ENCODE assay signal across 38 cellular contexts in the genomic region with DNA sequence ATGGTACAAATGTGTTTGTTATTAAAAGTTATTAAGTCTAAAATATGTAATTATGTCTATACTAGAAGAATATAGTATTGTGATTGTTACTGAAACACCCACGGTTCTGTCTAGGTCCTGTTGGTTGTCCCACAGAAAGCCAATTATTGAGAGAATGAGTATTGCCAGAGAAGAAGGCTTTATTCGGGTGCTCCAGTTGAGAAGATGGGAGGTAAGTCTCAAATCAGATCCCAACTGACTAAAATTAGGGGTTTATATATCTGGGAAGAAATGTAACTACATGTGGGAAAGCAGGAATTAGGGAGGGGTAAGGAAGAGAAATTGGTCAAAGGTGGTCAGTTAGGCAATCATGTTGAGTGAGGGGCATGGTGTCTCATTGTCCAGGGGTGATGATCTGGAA.
"Had no signal": no experiment of that assay in that cellular context is flagged by ENCODE, and none has a peak within 500 bp of the region (broad histone marks: within the 10 kb centered on the region; RNA-seq: fewer than 3 reads in every experiment).

No MANE protein-coding gene starts in this region.

- H3K4me1 Mint-ChIP-seq: activated CD4-positive, alpha-beta T cell treated with anti-CD3 and anti-CD28 coated beads for 36 hours; activated CD4-positive, alpha-beta T cell treated with anti-CD3 and anti-CD28 coated beads, Interleukin-2, amount 10 ng/mL, durations not matched to agents 24 days and 14 days; activated naive CD8-positive, alpha-beta T cell treated with anti-CD3 and anti-CD28 coated beads for 36 hours; activated T-helper 17 cell treated with anti-CD3 and anti-CD28 coated beads, Interleukin-2, amount 50 U/mL, for 72 hours; WTC11 had no signal

- H3K4me1 ChIP-seq: adrenal gland, body of pancreas, breast epithelium had no signal

- H3K36me3 Mint-ChIP-seq: activated CD4-positive, alpha-beta memory T cell treated with anti-CD3 and anti-CD28 coated beads for 36 hours; activated naive CD8-positive, alpha-beta T cell treated with anti-CD3 and anti-CD28 coated beads for 36 hours had no signal

- H3K4me3 Mint-ChIP-seq: activated CD4-positive, alpha-beta memory T cell treated with anti-CD3 and anti-CD28 coated beads for 36 hours; activated CD4-positive, alpha-beta T cell treated with anti-CD3 and anti-CD28 coated beads for 36 hours; activated CD4-positive, alpha-beta T cell treated with anti-CD3 and anti-CD28 coated beads, Interleukin-2, amount 10 ng/mL, durations not matched to agents 24 days and 14 days; activated CD8-positive, alpha-beta T cell treated with anti-CD3 and anti-CD28 coated beads for 36 hours; activated naive CD4-positive, alpha-beta T cell treated with anti-CD3 and anti-CD28 coated beads for 36 hours; activated naive CD8-positive, alpha-beta T cell treated with anti-CD3 and anti-CD28 coated beads for 36 hours; activated T-cell treated with anti-CD3 and anti-CD28 coated beads, Interleukin-2, amount 50 U/mL, for 4 hours; activated T-cell treated with anti-CD3 and anti-CD28 coated beads, Interleukin-2, amount 50 U/mL, for 72 hours; activated T-helper 1 cell treated with anti-CD3 and anti-CD28 coated beads, Interleukin-12 subunit alpha, Interleukin-12 subunit beta, Interleukin-2, Interleukin-4 antibody, amounts not matched to agents 30 ng/mL and 10 ng/mL and 1 ng/mL, durations not matched to agents 14 hours and 24 hours and 36 hours; activated T-helper 17 cell treated with anti-CD3 and anti-CD28 coated beads, Interleukin-2, amount 50 U/mL, for 72 hours; T-helper 1 cell treated with Interleukin-12 subunit alpha and Interleukin-12 subunit beta and Interleukin-4 antibody, amounts not matched to agents 30 μg/mL and 1 μg/mL, for 36 hours; T-helper 2 cell treated with Interferon-gamma antibody and Interleukin-4, amounts not matched to agents 5 μg/mL and 100 μg/mL, for 36 hours; WTC11 had no signal

- H3K27ac ChIP-seq: adrenal gland, body of pancreas, brain microvascular endothelial cell, breast epithelium, WERI-Rb-1 had no signal

- H3K36me3 ChIP-seq: adrenal gland, brain microvascular endothelial cell, breast epithelium, WERI-Rb-1 had no signal

- ATAC-seq: activated CD4-positive, alpha-beta T cell treated with anti-CD3 and anti-CD28 coated beads for 36 hours; activated CD4-positive, CD25-positive, alpha-beta regulatory T cell treated with anti-CD3 and anti-CD28 coated beads, Interleukin-2, amount 50 U/mL, for 24 hours; activated CD8-positive, alpha-beta T cell treated with anti-CD3 and anti-CD28 coated beads for 36 hours; activated naive CD4-positive, alpha-beta T cell treated with anti-CD3 and anti-CD28 coated beads, Interleukin-2, amount 50 U/mL, for 72 hours; activated T-cell treated with anti-CD3 and anti-CD28 coated beads, Interleukin-2, amount 50 U/mL, for 4 hours; activated T-cell treated with anti-CD3 and anti-CD28 coated beads, Interleukin-2, amount 50 U/mL, for 72 hours; activated T-helper 17 cell treated with anti-CD3 and anti-CD28 coated beads, Interleukin-2, amount 50 U/mL, for 72 hours; body of pancreas; WTC11 had no signal

- DNase-seq: activated CD4-positive, alpha-beta memory T cell treated with anti-CD3 and anti-CD28 coated beads for 36 hours; activated CD4-positive, alpha-beta T cell treated with anti-CD3 and anti-CD28 coated beads for 1 hour; activated CD4-positive, alpha-beta T cell treated with anti-CD3 and anti-CD28 coated beads for 36 hours; activated CD4-positive, alpha-beta T cell treated with anti-CD3 and anti-CD28 coated beads, Interleukin-2, amount 10 ng/mL, durations not matched to agents 24 days and 14 days; activated CD4-positive, alpha-beta T cell treated with anti-CD3 and anti-CD28 coated beads, Interleukin-2, amount 50 U/mL, for 1 hour; activated CD4-positive, alpha-beta T cell treated with anti-CD3 and anti-CD28 coated beads, Interleukin-2, amount 50 U/mL, for 4 hours; activated CD4-positive, CD25-positive, alpha-beta regulatory T cell; activated CD8-positive, alpha-beta memory T cell treated with anti-CD3 and anti-CD28 coated beads, Interleukin-2, amount 50 U/mL, for 4 hours; activated CD8-positive, alpha-beta T cell treated with anti-CD3 and anti-CD28 coated beads for 36 hours; activated gamma-delta T cell treated with Interleukin-2 at 50 U/mL for 16 hours; activated naive CD4-positive, alpha-beta T cell; activated naive CD4-positive, alpha-beta T cell treated with anti-CD3 and anti-CD28 coated beads for 36 hours; activated naive CD4-positive, alpha-beta T cell treated with anti-CD3 and anti-CD28 coated beads, Interleukin-2, amount 50 U/mL, for 16 hours; activated naive CD8-positive, alpha-beta T cell treated with anti-CD3 and anti-CD28 coated beads for 36 hours; activated T-cell treated with anti-CD3 and anti-CD28 coated beads for 4 hours; activated T-cell treated with anti-CD3 and anti-CD28 coated beads, Interleukin-2, amount 50 U/mL, for 1 hour; activated T-cell treated with anti-CD3 and anti-CD28 coated beads, Interleukin-2, amount 50 U/mL, for 4 hours; activated T-cell treated with anti-CD3 and anti-CD28 coated beads, Interleukin-2, amount 50 U/mL, for 72 hours; adrenal gland; amniotic stem cell; aorta; body of pancreas; brain microvascular endothelial cell; central memory CD4-positive, alpha-beta T cell; T-helper 1 cell; T-helper 2 cell; T-helper 9 cell; WERI-Rb-1 had no signal

- H3K27ac Mint-ChIP-seq: activated CD4-positive, alpha-beta memory T cell treated with anti-CD3 and anti-CD28 coated beads for 36 hours; activated CD4-positive, alpha-beta T cell treated with anti-CD3 and anti-CD28 coated beads for 36 hours; activated CD4-positive, alpha-beta T cell treated with anti-CD3 and anti-CD28 coated beads, Interleukin-2, amount 10 ng/mL, durations not matched to agents 24 days and 14 days; activated CD8-positive, alpha-beta T cell treated with anti-CD3 and anti-CD28 coated beads for 36 hours; activated naive CD4-positive, alpha-beta T cell treated with anti-CD3 and anti-CD28 coated beads for 36 hours; activated naive CD4-positive, alpha-beta T cell treated with anti-CD3 and anti-CD28 coated beads, Interleukin-2, amount 50 U/mL, for 72 hours; activated naive CD8-positive, alpha-beta T cell treated with anti-CD3 and anti-CD28 coated beads for 36 hours; activated T-cell treated with anti-CD3 and anti-CD28 coated beads, Interleukin-2, amount 50 U/mL, for 72 hours; activated T-helper 1 cell treated with anti-CD3 and anti-CD28 coated beads, Interleukin-12 subunit alpha, Interleukin-12 subunit beta, Interleukin-2, Interleukin-4 antibody, amounts not matched to agents 30 ng/mL and 10 ng/mL and 1 ng/mL, durations not matched to agents 14 hours and 24 hours and 36 hours; activated T-helper 17 cell treated with anti-CD3 and anti-CD28 coated beads, Interleukin-2, amount 50 U/mL, for 72 hours; T-helper 1 cell treated with Interleukin-12 subunit alpha and Interleukin-12 subunit beta and Interleukin-4 antibody, amounts not matched to agents 30 μg/mL and 1 μg/mL, for 36 hours; T-helper 2 cell treated with Interferon-gamma antibody and Interleukin-4, amounts not matched to agents 5 μg/mL and 100 μg/mL, for 36 hours; WTC11 had no signal

- H3K4me3 ChIP-seq: adrenal gland, body of pancreas, breast epithelium had no signal

- H3K27me3 ChIP-seq: adrenal gland, body of pancreas, brain microvascular endothelial cell, breast epithelium had no signal

- H3K9me3 ChIP-seq: adrenal gland, body of pancreas, breast epithelium had no signal

- H3K27me3 Mint-ChIP-seq: activated CD4-positive, alpha-beta memory T cell treated with anti-CD3 and anti-CD28 coated beads for 36 hours; activated CD4-positive, alpha-beta T cell treated with anti-CD3 and anti-CD28 coated beads for 36 hours; activated CD4-positive, alpha-beta T cell treated with anti-CD3 and anti-CD28 coated beads, Interleukin-2, amount 10 ng/mL, durations not matched to agents 24 days and 14 days; activated CD8-positive, alpha-beta T cell treated with anti-CD3 and anti-CD28 coated beads for 36 hours; activated naive CD8-positive, alpha-beta T cell treated with anti-CD3 and anti-CD28 coated beads for 36 hours; activated T-helper 17 cell treated with anti-CD3 and anti-CD28 coated beads, Interleukin-2, amount 50 U/mL, for 72 hours had no signal

- FAIRE-seq: astrocyte, colon had no signal
